9 cellular contexts compared by ENCODE assay signal in genomic region chr17:35433075-35433894, GRCh38. TPM values are rescaled to one million over a fixed set of nuclear protein-coding genes. Genes with fewer than 3 reads are reported as not detected.
DNase-seq lines count a peak whose midpoint lies in the region; ATAC-seq and TF ChIP-seq lines count a peak whose summit lies in the region.
"Had no signal": no experiment of that assay in that cellular context is flagged by ENCODE, and none has a peak within 500 bp of the region (broad histone marks: within the 10 kb centered on the region; RNA-seq: fewer than 3 reads in every experiment).

No MANE protein-coding gene starts in this region.

- peak overlapping the region; percentile 95 for H3K4me3 Mint-ChIP-seq in activated T-cell treated with anti-CD3 and anti-CD28 coated beads, Interleukin-2, amount 50 U/mL, for 4 hours
- H3K4me3 Mint-ChIP-seq in naive thymus-derived CD8-positive, alpha-beta T cell = peak overlapping the region; percentile 89 to 100 (median 96)

- peak overlapping the region; percentile 16 to 98 (median 94) for H3K27ac Mint-ChIP-seq in naive thymus-derived CD8-positive, alpha-beta T cell

- H3K9me3 Mint-ChIP-seq in activated T-cell treated with anti-CD3 and anti-CD28 coated beads, Interleukin-2, amount 50 U/mL, for 4 hours = no peaks in the 10 kb centered on the region
- H3K9me3 Mint-ChIP-seq in naive thymus-derived CD8-positive, alpha-beta T cell = no peaks in the 10 kb centered on the region

- TF ChIP-seq POLR2A in stomach (IDR thresholded peaks at IDR 0.05) = no peak

- no peaks in the 10 kb centered on the region for H3K27me3 ChIP-seq in stomach

- ATAC-seq in activated T-cell treated with anti-CD3 and anti-CD28 coated beads, Interleukin-2, amount 50 U/mL, for 4 hours = peak; percentile 89 to 91
- ATAC-seq in naive thymus-derived CD8-positive, alpha-beta T cell = peak; percentile 57 to 74

- H3K9me3 ChIP-seq in stomach = no peaks in the 10 kb centered on the region

- peaks cover 45% of the 10 kb centered on the region for H3K4me1 Mint-ChIP-seq in activated T-cell treated with anti-CD3 and anti-CD28 coated beads, Interleukin-2, amount 50 U/mL, for 4 hours (ENCODE audit: low read depth)
- peaks cover 24 to 59% (median 55%) of the 10 kb centered on the region in 4 donors for H3K4me1 Mint-ChIP-seq in naive thymus-derived CD8-positive, alpha-beta T cell

- H3K36me3 ChIP-seq in stomach = no peaks in the 10 kb centered on the region

- H3K4me3 ChIP-seq in stomach = peak overlapping the region; percentile 42 to 60 (median 55)

- POLR2A ChIA-PET in naive thymus-derived CD8-positive, alpha-beta T cell (lab: Charles Lee) = interaction anchor here (0.6 to 1.9 kb wide), 16 partner anchors 11 to 1657 kb away, joined by 3 to 25 read pairs (median 3); partner anchors contain the start of genes SLFN11, SLFN12L and SLFN13

- WGBS in stomach, 5 donors = 5 to 21% (median 18%) methylated on average over 19 of the region's 19 CpGs

- peaks cover 10 to 26% (median 21%) of the 10 kb centered on the region in 4 donors for H3K4me1 ChIP-seq in stomach

- peak overlapping the region; percentile 69 to 91 (median 84) for H3K27ac ChIP-seq in stomach
- H3K27ac ChIP-seq: 22Rv1 had no signal

- H3K36me3 Mint-ChIP-seq in activated T-cell treated with anti-CD3 and anti-CD28 coated beads, Interleukin-2, amount 50 U/mL, for 4 hours (ENCODE audit: insufficient read depth) = no peaks in the 10 kb centered on the region
- no peaks in the 10 kb centered on the region for H3K36me3 Mint-ChIP-seq in naive thymus-derived CD8-positive, alpha-beta T cell

- no peak for TF ChIP-seq EP300 in stomach (IDR thresholded peaks at IDR 0.05)

- no peaks in the 10 kb centered on the region for H3K27me3 Mint-ChIP-seq in activated T-cell treated with anti-CD3 and anti-CD28 coated beads, Interleukin-2, amount 50 U/mL, for 4 hours (ENCODE audit: low read depth)
- H3K27me3 Mint-ChIP-seq in naive thymus-derived CD8-positive, alpha-beta T cell = no peaks in the 10 kb centered on the region

- DNase-seq in DMS 273 (lab: John Stamatoyannopoulos, UW; ENCODE audit: unreplicated experiment) (peak; percentile 5), DMS 273 treated with DMSO at 0.1 percent for 48 hours (lab: John Stamatoyannopoulos, UW) (no peak), NOMO-1 treated with dmso at 0.1 percent for 144 hours (lab: John Stamatoyannopoulos, UW; ENCODE audit: unreplicated experiment) (peak; percentile 90), fibroblast of gingiva (ENCODE audit: low read depth) (peak; percentile 98), stomach (peak; percentile 69), NCI-H146 (lab: John Stamatoyannopoulos, UW) (no peak)
- peak; percentile 76 for DNase-seq in activated T-cell treated with anti-CD3 and anti-CD28 coated beads, Interleukin-2, amount 50 U/mL, for 4 hours
- DNase-seq in naive thymus-derived CD8-positive, alpha-beta T cell = peak in 7 of 10 donors; percentile 8 to 76 (median 38)

- TF ChIP-seq CTCF in stomach (IDR thresholded peaks at IDR 0.05) = peak in 1 of 7 experiments; percentile 6

- intact Hi-C loops in stomach (cut with DNase I; ENCODE audit: low total_unique reads) = no loop called here

RNA-seq across cellular contexts. Expression of gene SLFN12, which starts 1.0 kb away (rescaled TPM):
- 1 to 10 TPM in 2 of 3 donors, under 1 TPM in 1; 0.81 to 2.0 (median 1.1) TPM for total RNA-seq in activated T-cell treated with anti-CD3 and anti-CD28 coated beads, Interleukin-2, amount 50 U/mL, for 4 hours
- 10 to 100 TPM; 10.5 to 12.1 TPM for total RNA-seq in naive thymus-derived CD8-positive, alpha-beta T cell
- polyA plus RNA-seq in naive thymus-derived CD8-positive, alpha-beta T cell = 1 to 10 TPM; 2.0 to 3.1 (median 2.1) TPM
- total RNA-seq in stomach = 100 to 1,000 TPM in 1 of 5 donors, 10 to 100 TPM in 2, 1 to 10 TPM in 2; 1.3 to 182 (median 14.3) TPM
- 1 to 10 TPM in 2 of 3 donors, under 1 TPM in 1; 0.85 to 3.1 (median 2.9) TPM for polyA plus RNA-seq in stomach

RNA-seq across cellular contexts. Expression of gene SLFN13, which starts 15.3 kb away (rescaled TPM):
- total RNA-seq in activated T-cell treated with anti-CD3 and anti-CD28 coated beads, Interleukin-2, amount 50 U/mL, for 4 hours = 1 to 10 TPM; 4.3 to 8.1 (median 7.9) TPM
- total RNA-seq in naive thymus-derived CD8-positive, alpha-beta T cell = 10 to 100 TPM; 15.9 to 17.0 TPM
- polyA plus RNA-seq in naive thymus-derived CD8-positive, alpha-beta T cell = 1 to 10 TPM; 3.2 to 9.5 (median 3.4) TPM
- total RNA-seq in stomach = 10 to 100 TPM in 2 of 5 donors, 1 to 10 TPM in 2, under 1 TPM in 1; 0.87 to 25.0 (median 7.5) TPM
- polyA plus RNA-seq in stomach = 1 to 10 TPM; 1.8 to 2.4 (median 2.1) TPM

RNA-seq across cellular contexts. Expression of gene SLFN11, which starts 59.9 kb away (rescaled TPM):
- total RNA-seq in activated T-cell treated with anti-CD3 and anti-CD28 coated beads, Interleukin-2, amount 50 U/mL, for 4 hours = 10 to 100 TPM; 13.4 to 17.0 (median 16.8) TPM
- total RNA-seq in naive thymus-derived CD8-positive, alpha-beta T cell = 10 to 100 TPM; 10.8 to 16.0 TPM
- polyA plus RNA-seq in naive thymus-derived CD8-positive, alpha-beta T cell = 10 to 100 TPM in 1 of 3 donors, 1 to 10 TPM in 2; 4.8 to 12.3 (median 4.9) TPM
- 10 to 100 TPM in 2 of 5 donors, 1 to 10 TPM in 2, under 1 TPM in 1; 0.89 to 38.5 (median 7.2) TPM for total RNA-seq in stomach
- polyA plus RNA-seq in stomach = 1 to 10 TPM; 2.4 to 7.8 (median 4.9) TPM

Comparison
In these comparisons a context has a peak if more than half of its experiments do, and no peak if none do; other contexts are left out.
1. DNase-seq: peak in DMS 273 (single experiment), NOMO-1 treated with dmso at 0.1 percent for 144 hours (single experiment), activated T-cell treated with anti-CD3 and anti-CD28 coated beads, Interleukin-2, amount 50 U/mL, for 4 hours (single experiment), fibroblast of gingiva (single experiment), naive thymus-derived CD8-positive, alpha-beta T cell (7 of 10) and stomach (single experiment); none in DMS 273 treated with DMSO at 0.1 percent for 48 hours (single experiment) and NCI-H146 (single experiment).